2 cellular contexts compared by ENCODE assay signal in the genomic region with DNA sequence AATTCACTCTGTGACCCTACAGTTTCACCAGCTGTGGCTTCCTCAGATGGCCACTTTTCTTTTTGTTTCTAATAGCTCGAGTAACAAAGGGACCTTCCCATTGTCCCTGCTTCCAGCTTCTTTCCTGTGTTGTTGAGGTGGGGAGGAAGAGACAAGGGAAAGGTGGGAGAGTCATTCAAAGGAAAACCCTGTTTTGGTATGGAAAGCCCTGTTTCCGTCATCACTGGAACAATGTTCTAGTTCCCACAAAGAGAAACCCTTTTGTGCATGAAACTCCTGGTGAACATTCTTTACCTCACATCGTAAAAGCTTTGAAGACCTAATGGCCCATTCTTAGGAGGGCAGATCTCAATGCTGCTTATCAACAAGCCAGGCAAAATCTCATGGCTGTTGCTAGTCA.
TF ChIP-seq lines count a peak whose summit lies in the region.

No MANE protein-coding gene starts in this region.

TF ChIP-seq in GM23338, 12 proteins besides CTCF, POLR2A, EP300 and RAD21 (continued from another document):
- TF ChIP-seq ZNF114 (CRISPR knock-in tag; IDR thresholded peaks at IDR 0.05) = no peak
- no peak for TF ChIP-seq EZH2phosphoT487 (IDR thresholded peaks at IDR 0.05; ENCODE audit: unreplicated experiment)
- TF ChIP-seq JUNB (IDR thresholded peaks at IDR 0.05; ENCODE audit: unreplicated experiment) = no peak
- TF ChIP-seq, protein P1, sequence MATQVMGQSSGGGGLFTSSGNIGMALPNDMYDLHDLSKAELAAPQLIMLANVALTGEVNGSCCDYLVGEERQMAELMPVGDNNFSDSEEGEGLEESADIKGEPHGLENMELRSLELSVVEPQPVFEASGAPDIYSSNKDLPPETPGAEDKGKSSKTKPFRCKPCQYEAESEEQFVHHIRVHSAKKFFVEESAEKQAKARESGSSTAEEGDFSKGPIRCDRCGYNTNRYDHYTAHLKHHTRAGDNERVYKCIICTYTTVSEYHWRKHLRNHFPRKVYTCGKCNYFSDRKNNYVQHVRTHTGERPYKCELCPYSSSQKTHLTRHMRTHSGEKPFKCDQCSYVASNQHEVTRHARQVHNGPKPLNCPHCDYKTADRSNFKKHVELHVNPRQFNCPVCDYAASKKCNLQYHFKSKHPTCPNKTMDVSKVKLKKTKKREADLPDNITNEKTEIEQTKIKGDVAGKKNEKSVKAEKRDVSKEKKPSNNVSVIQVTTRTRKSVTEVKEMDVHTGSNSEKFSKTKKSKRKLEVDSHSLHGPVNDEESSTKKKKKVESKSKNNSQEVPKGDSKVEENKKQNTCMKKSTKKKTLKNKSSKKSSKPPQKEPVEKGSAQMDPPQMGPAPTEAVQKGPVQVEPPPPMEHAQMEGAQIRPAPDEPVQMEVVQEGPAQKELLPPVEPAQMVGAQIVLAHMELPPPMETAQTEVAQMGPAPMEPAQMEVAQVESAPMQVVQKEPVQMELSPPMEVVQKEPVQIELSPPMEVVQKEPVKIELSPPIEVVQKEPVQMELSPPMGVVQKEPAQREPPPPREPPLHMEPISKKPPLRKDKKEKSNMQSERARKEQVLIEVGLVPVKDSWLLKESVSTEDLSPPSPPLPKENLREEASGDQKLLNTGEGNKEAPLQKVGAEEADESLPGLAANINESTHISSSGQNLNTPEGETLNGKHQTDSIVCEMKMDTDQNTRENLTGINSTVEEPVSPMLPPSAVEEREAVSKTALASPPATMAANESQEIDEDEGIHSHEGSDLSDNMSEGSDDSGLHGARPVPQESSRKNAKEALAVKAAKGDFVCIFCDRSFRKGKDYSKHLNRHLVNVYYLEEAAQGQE (IDR thresholded peaks at IDR 0.05; ENCODE audit: unreplicated experiment) = no peak
- TF ChIP-seq, protein P2, sequence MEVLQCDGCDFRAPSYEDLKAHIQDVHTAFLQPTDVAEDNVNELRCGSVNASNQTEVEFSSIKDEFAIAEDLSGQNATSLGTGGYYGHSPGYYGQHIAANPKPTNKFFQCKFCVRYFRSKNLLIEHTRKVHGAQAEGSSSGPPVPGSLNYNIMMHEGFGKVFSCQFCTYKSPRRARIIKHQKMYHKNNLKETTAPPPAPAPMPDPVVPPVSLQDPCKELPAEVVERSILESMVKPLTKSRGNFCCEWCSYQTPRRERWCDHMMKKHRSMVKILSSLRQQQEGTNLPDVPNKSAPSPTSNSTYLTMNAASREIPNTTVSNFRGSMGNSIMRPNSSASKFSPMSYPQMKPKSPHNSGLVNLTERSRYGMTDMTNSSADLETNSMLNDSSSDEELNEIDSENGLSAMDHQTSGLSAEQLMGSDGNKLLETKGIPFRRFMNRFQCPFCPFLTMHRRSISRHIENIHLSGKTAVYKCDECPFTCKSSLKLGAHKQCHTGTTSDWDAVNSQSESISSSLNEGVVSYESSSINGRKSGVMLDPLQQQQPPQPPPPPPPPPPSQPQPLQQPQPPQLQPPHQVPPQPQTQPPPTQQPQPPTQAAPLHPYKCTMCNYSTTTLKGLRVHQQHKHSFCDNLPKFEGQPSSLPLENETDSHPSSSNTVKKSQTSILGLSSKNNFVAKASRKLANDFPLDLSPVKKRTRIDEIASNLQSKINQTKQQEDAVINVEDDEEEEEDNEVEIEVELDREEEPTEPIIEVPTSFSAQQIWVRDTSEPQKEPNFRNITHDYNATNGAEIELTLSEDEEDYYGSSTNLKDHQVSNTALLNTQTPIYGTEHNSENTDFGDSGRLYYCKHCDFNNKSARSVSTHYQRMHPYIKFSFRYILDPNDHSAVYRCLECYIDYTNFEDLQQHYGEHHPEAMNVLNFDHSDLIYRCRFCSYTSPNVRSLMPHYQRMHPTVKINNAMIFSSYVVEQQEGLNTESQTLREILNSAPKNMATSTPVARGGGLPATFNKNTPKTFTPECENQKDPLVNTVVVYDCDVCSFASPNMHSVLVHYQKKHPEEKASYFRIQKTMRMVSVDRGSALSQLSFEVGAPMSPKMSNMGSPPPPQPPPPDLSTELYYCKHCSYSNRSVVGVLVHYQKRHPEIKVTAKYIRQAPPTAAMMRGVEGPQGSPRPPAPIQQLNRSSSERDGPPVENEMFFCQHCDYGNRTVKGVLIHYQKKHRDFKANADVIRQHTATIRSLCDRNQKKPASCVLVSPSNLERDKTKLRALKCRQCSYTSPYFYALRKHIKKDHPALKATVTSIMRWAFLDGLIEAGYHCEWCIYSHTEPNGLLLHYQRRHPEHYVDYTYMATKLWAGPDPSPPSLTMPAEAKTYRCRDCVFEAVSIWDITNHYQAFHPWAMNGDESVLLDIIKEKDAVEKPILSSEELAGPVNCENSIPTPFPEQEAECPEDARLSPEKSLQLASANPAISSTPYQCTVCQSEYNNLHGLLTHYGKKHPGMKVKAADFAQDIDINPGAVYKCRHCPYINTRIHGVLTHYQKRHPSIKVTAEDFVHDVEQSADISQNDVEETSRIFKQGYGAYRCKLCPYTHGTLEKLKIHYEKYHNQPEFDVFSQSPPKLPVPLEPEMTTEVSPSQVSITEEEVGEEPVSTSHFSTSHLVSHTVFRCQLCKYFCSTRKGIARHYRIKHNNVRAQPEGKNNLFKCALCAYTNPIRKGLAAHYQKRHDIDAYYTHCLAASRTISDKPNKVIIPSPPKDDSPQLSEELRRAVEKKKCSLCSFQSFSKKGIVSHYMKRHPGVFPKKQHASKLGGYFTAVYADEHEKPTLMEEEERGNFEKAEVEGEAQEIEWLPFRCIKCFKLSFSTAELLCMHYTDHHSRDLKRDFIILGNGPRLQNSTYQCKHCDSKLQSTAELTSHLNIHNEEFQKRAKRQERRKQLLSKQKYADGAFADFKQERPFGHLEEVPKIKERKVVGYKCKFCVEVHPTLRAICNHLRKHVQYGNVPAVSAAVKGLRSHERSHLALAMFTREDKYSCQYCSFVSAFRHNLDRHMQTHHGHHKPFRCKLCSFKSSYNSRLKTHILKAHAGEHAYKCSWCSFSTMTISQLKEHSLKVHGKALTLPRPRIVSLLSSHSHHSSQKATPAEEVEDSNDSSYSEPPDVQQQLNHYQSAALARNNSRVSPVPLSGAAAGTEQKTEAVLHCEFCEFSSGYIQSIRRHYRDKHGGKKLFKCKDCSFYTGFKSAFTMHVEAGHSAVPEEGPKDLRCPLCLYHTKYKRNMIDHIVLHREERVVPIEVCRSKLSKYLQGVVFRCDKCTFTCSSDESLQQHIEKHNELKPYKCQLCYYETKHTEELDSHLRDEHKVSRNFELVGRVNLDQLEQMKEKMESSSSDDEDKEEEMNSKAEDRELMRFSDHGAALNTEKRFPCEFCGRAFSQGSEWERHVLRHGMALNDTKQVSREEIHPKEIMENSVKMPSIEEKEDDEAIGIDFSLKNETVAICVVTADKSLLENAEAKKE (CRISPR knock-in tag; IDR thresholded peaks at IDR 0.05) = no peak
- no peak for TF ChIP-seq NANOG (IDR thresholded peaks at IDR 0.05; ENCODE audit: borderline replicate concordance)
- no peak for TF ChIP-seq EZH2 (IDR thresholded peaks at IDR 0.05; ENCODE audit: low read depth, unreplicated experiment)
- no peak for TF ChIP-seq CREB1 (CRISPR knock-in tag; IDR thresholded peaks at IDR 0.05; ENCODE audit: low read depth)
- TF ChIP-seq POLR2AphosphoS5 (IDR thresholded peaks at IDR 0.05; ENCODE audit: low read depth) = no peak
TF ChIP-seq in GM23338: peak in this region for 0.

TF ChIP-seq in endothelial cell of umbilical vein, 7 proteins besides CTCF, POLR2A, EP300 and RAD21 (continued from another document):
- TF ChIP-seq JUN (IDR thresholded peaks at IDR 0.05; ENCODE audit: borderline replicate concordance, insufficient read depth, insufficient read length, low read depth) (no peak), FOS (IDR thresholded peaks at IDR 0.05; ENCODE audit: borderline replicate concordance, insufficient read depth, low read length) (no peak)
